17 cellular contexts compared by ENCODE assay signal in the genomic region with DNA sequence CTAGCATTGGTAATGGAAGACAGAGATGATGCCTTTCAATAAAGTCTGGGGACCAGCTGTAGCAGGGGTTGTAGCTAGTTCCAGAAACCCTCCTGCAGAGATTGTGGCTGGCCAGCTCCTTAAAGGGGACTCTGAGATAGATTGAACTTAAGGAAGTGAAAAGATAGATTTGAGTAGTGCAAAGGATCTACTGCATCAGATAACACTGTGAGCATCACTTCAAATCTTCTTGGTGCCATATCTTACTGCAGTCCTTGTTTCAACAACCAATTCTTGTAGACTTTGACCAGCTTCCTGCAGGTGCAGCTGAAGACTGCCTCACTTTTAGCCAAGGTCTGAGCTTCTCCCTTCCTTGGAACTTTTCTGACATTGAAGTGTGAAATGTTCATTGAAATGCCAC.
"Had no signal": no experiment of that assay in that cellular context is flagged by ENCODE, and none has a peak within 500 bp of the region (broad histone marks: within the 10 kb centered on the region; RNA-seq: fewer than 3 reads in every experiment).

No MANE protein-coding gene starts in this region.

- H3K27ac Mint-ChIP-seq: activated T-helper 1 cell treated with anti-CD3 and anti-CD28 coated beads, Interleukin-12 subunit alpha, Interleukin-12 subunit beta, Interleukin-2, Interleukin-4 antibody, amounts not matched to agents 30 ng/mL and 10 ng/mL and 1 ng/mL, durations not matched to agents 14 hours and 24 hours and 36 hours; immature natural killer cell had no signal

- H3K4me3 ChIP-seq: ascending aorta, dorsolateral prefrontal cortex, lung, right atrium auricular region, skin epidermis, uterus had no signal

- ATAC-seq: esophagus mucosa; left colon; naive thymus-derived CD4-positive, alpha-beta T cell had no signal

- H3K4me3 Mint-ChIP-seq: activated T-helper 1 cell treated with anti-CD3 and anti-CD28 coated beads, Interleukin-12 subunit alpha, Interleukin-12 subunit beta, Interleukin-2, Interleukin-4 antibody, amounts not matched to agents 30 ng/mL and 10 ng/mL and 1 ng/mL, durations not matched to agents 14 hours and 24 hours and 36 hours; immature natural killer cell; naive thymus-derived CD4-positive, alpha-beta T cell had no signal

- DNase-seq: activated CD4-positive, alpha-beta T cell treated with anti-CD3 and anti-CD28 coated beads for 1 hour; activated CD4-positive, alpha-beta T cell treated with anti-CD3 and anti-CD28 coated beads, Interleukin-2, amount 50 U/mL, for 48 hours; activated naive CD4-positive, alpha-beta T cell; dorsolateral prefrontal cortex; glutamatergic neuron; immature natural killer cell; left colon; naive thymus-derived CD4-positive, alpha-beta T cell; posterior cingulate gyrus; uterus had no signal

- H3K36me3 Mint-ChIP-seq: immature natural killer cell; naive thymus-derived CD4-positive, alpha-beta T cell had no signal

- FAIRE-seq: bronchial epithelial cell had no signal

- H3K9me3 Mint-ChIP-seq: activated T-helper 1 cell treated with anti-CD3 and anti-CD28 coated beads, Interleukin-12 subunit alpha, Interleukin-12 subunit beta, Interleukin-2, Interleukin-4 antibody, amounts not matched to agents 30 ng/mL and 10 ng/mL and 1 ng/mL, durations not matched to agents 14 hours and 24 hours and 36 hours; immature natural killer cell had no signal

- H3K36me3 ChIP-seq: ascending aorta, right atrium auricular region, uterus had no signal

- H3K9me3 ChIP-seq: ascending aorta, right atrium auricular region, uterus had no signal

- H3K27me3 ChIP-seq: ascending aorta, dorsolateral prefrontal cortex, right atrium auricular region, uterus had no signal

- H3K4me1 Mint-ChIP-seq: immature natural killer cell; naive thymus-derived CD4-positive, alpha-beta T cell had no signal

- H3K27ac ChIP-seq: ascending aorta, dorsolateral prefrontal cortex, right atrium auricular region, skin epidermis, uterus had no signal

- H3K4me1 ChIP-seq: ascending aorta, right atrium auricular region, uterus had no signal
